In the genomic region with DNA sequence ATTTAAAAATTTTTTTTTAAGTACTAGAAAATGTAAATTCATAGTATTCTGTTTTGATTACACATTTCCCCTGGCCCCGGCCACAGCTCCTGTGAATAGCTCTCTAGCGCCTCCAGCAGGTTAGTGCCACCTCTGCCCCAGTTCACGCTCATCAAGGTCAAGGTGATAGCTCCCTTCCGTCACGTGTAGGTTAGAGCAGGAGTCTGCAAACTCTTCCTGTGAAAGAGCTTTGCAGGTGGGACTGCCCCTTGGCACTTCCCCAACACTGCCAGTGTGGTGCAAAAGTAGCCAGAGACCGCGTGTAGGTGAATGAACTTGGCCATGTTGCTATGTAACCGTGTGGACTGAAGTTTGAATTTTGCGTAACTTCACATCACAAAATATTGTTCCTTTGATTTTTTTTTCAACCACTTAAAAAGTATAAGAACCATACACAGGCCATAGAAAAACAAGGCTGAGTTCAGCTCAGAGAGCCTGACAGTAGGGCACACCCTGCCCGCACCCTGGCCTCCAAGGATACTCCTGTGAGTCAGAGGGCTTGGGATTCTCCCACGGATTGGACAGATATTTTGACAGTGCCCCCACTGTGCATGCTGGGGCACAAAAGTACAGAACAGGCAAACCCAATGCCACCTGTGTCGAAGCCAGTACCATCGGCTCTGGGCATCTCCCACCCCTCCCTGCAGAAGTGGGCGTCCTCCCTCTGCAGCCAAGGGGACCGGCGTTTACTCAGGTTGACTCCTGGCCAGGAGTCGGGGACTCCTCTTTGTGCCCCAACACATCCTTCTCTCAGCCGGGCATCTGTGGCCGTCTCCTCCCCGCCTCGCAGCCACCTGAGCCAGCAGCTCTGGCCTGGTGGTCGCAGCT, we compare ENCODE assay signal across 8 cellular contexts.
DNase-seq lines count a peak whose midpoint lies in the region; ATAC-seq, FAIRE-seq and TF ChIP-seq lines count a peak whose summit lies in the region.

No MANE protein-coding gene starts in this region.

- peak; percentile 95 for ATAC-seq in CD4-positive, alpha-beta T cell (ENCODE audit: poor library complexity)
- ATAC-seq in mucosa of descending colon (peak; percentile 22), GM21526 (IDR thresholded peaks at IDR 0.05; ENCODE audit: low FRiP score, unreplicated experiment) (no peak)

- peak; percentile 87 for TF ChIP-seq CTCF in CD4-positive, alpha-beta T cell (IDR thresholded peaks at IDR 0.05)
- TF ChIP-seq CTCF in WERI-Rb-1 (IDR thresholded peaks at IDR 0.05; ENCODE audit: low read depth, low read length) (peak; percentile 87), bronchial epithelial cell (IDR thresholded peaks at IDR 0.05; ENCODE audit: insufficient read depth, low read length, severe bottlenecking) (peak; percentile 60), mucosa of descending colon (IDR thresholded peaks at IDR 0.05) (peak; percentile 12), testis (IDR thresholded peaks at IDR 0.05) (peak; percentile 9 to 18 (median 15))

- H3K27me3 Mint-ChIP-seq in CD4-positive, alpha-beta T cell = no peaks in the 10 kb centered on the region

- peaks cover 56% of the 10 kb centered on the region for H3K36me3 ChIP-seq in WERI-Rb-1
- H3K36me3 ChIP-seq in bronchial epithelial cell (ENCODE audit: control insufficient read depth, insufficient read depth, low read length) = peaks cover 7% of the 10 kb centered on the region
- no peaks in the 10 kb centered on the region for H3K36me3 ChIP-seq in mucosa of descending colon (ENCODE audit: low read depth)
- H3K36me3 ChIP-seq in testis (ENCODE audit: low read depth, missing control alignments) = no peaks in the 10 kb centered on the region

- peak overlapping the region; percentile 47 for H3K27ac Mint-ChIP-seq in CD4-positive, alpha-beta T cell

- H3K4me3 ChIP-seq in WERI-Rb-1 (ENCODE audit: low read depth, low read length) (no peak overlapping the region), bronchial epithelial cell (ENCODE audit: low read depth, low read length) (no peak overlapping the region), mucosa of descending colon (no peak overlapping the region), testis (no peak overlapping the region)

- intact Hi-C loops in CD4-positive, alpha-beta T cell (cut with DNase I, micrococcal nuclease) = loop anchor here (1.0 to 10.0 kb wide), 8 partner anchors 33 to 472 kb away; no protein-coding TSS in a partner anchor
- intact Hi-C loops in mucosa of descending colon (cut with DNase I, micrococcal nuclease) (no loop called here), testis (cut with DNase I; ENCODE audit: low total_unique reads) (no loop called here)

- no peak overlapping the region for H3K4me3 Mint-ChIP-seq in CD4-positive, alpha-beta T cell

- H3K27ac ChIP-seq in CD4-positive, alpha-beta T cell (ENCODE audit: low read depth, low read length) = no peak overlapping the region
- H3K27ac ChIP-seq in WERI-Rb-1 (no peak overlapping the region), testis (no peak overlapping the region)

- CTCF ChIA-PET in CD4-positive, alpha-beta T cell (lab: Charles Lee) = interaction anchor here (0.6 to 2.3 kb wide), 14 partner anchors 22 to 473 kb away, joined by 3 to 13 read pairs (median 4); no protein-coding TSS in a partner anchor

- WGBS in testis, 2 donors = 85 to 87% methylated on average over 19 to 22 of the region's 22 CpGs

- peaks cover 30% of the 10 kb centered on the region for H3K4me1 Mint-ChIP-seq in CD4-positive, alpha-beta T cell (ENCODE audit: low read depth)

- peaks cover 50% of the 10 kb centered on the region for H3K36me3 Mint-ChIP-seq in CD4-positive, alpha-beta T cell (ENCODE audit: low read depth)

- TF ChIP-seq POLR2A in testis (IDR thresholded peaks at IDR 0.05) = no peak

- no peaks in the 10 kb centered on the region for H3K27me3 ChIP-seq in CD4-positive, alpha-beta T cell (ENCODE audit: control insufficient read depth, insufficient read depth, low read length)
- H3K27me3 ChIP-seq in WERI-Rb-1 (ENCODE audit: insufficient read depth, low read depth, severe bottlenecking) = no peaks in the 10 kb centered on the region
- H3K27me3 ChIP-seq in bronchial epithelial cell (ENCODE audit: control insufficient read depth, insufficient read depth, low read length) = no peaks in the 10 kb centered on the region
- no peaks in the 10 kb centered on the region for H3K27me3 ChIP-seq in testis

- H3K9me3 ChIP-seq in CD4-positive, alpha-beta T cell (ENCODE audit: control insufficient read depth, low read length) = no peaks in the 10 kb centered on the region
- H3K9me3 ChIP-seq in WERI-Rb-1 (ENCODE audit: severe bottlenecking) = no peaks in the 10 kb centered on the region
- no peaks in the 10 kb centered on the region for H3K9me3 ChIP-seq in mucosa of descending colon
- H3K9me3 ChIP-seq in testis = no peaks in the 10 kb centered on the region

- POLR2A ChIA-PET in CD4-positive, alpha-beta T cell (lab: Charles Lee) = interaction anchor here (0.6 to 1.1 kb wide), 4 partner anchors 33 to 473 kb away, joined by 3 to 5 read pairs (median 4); no protein-coding TSS in a partner anchor

- no peaks in the 10 kb centered on the region for H3K9me3 Mint-ChIP-seq in CD4-positive, alpha-beta T cell

- H3K4me1 ChIP-seq in mucosa of descending colon (ENCODE audit: low read depth) (peaks cover 11% of the 10 kb centered on the region), testis (no peaks in the 10 kb centered on the region)

- DNase-seq in CD4-positive, alpha-beta T cell = peak; percentile 70 to 83 (median 78)
- DNase-seq in HTR-8/SVneo (ENCODE audit: insufficient read length, low spot score) = peak; percentile 66
- DNase-seq in WERI-Rb-1 = peak; percentile 79
- peak; percentile 21 for DNase-seq in bronchial epithelial cell (ENCODE audit: low read depth)
- peak in 2 of 3 donors; percentile 48 to 51 for DNase-seq in mucosa of descending colon
- no peak for DNase-seq in testis
- no peak for DNase-seq in NCI-H2171 treated with DMSO at 0.1 percent for 48 hours (lab: John Stamatoyannopoulos, UW)

- peak; percentile 58 for FAIRE-seq in HTR-8/SVneo (lab: Jason Lieb, UNC)
- no peak for FAIRE-seq in bronchial epithelial cell (lab: Jason Lieb, UNC)

Comparison
In these comparisons a context has a peak if more than half of its experiments do, and no peak if none do; other contexts are left out.
1. DNase-seq: peak in CD4-positive, alpha-beta T cell (10 of 10), HTR-8/SVneo (single experiment), WERI-Rb-1 (single experiment), bronchial epithelial cell (single experiment) and mucosa of descending colon (2 of 3); none in testis (single experiment) and NCI-H2171 treated with DMSO at 0.1 percent for 48 hours (single experiment).
2. CTCF ChIP-seq: peak in every context shown above with its lines; median percentile 87 in CD4-positive, alpha-beta T cell; 87 in WERI-Rb-1; 60 in bronchial epithelial cell; 15 in testis; 12 in mucosa of descending colon.
3. intact Hi-C loops: an anchor here in CD4-positive, alpha-beta T cell (1.0 to 10.0 kb wide); none called in mucosa of descending colon and testis.